25 cellular contexts compared by ENCODE assay signal in genomic region chr3:192935441-192935840, GRCh38. TPM values are rescaled to one million over a fixed set of nuclear protein-coding genes. Genes with fewer than 3 reads are reported as not detected.
DNase-seq lines count a peak whose midpoint lies in the region; ATAC-seq, FAIRE-seq and TF ChIP-seq lines count a peak whose summit lies in the region.
"Had no signal": no experiment of that assay in that cellular context is flagged by ENCODE, and none has a peak within 500 bp of the region (broad histone marks: within the 10 kb centered on the region; RNA-seq: fewer than 3 reads in every experiment).

No MANE protein-coding gene starts in this region.

- H4K20me1 ChIP-seq in GM23248 (ENCODE audit: insufficient read depth) (no peaks in the 10 kb centered on the region), Loucy (ENCODE audit: insufficient read depth, low read length, poor library complexity, severe bottlenecking) (no peaks in the 10 kb centered on the region), GM12878 (ENCODE audit: control insufficient read depth, insufficient read depth) (no peaks in the 10 kb centered on the region), osteoblast (ENCODE audit: insufficient read depth, low read length) (no peaks in the 10 kb centered on the region), PC-3 (ENCODE audit: low read length) (no peaks in the 10 kb centered on the region)

- H3K36me3 ChIP-seq in GM23248 (ENCODE audit: low read depth), result no peaks in the 10 kb centered on the region
- H3K36me3 ChIP-seq in Loucy (ENCODE audit: insufficient read depth, low read length), result no peaks in the 10 kb centered on the region
- no peaks in the 10 kb centered on the region for H3K36me3 ChIP-seq in GM12878 (ENCODE audit: control insufficient read depth in 2 of 2, insufficient read depth in 2 of 2, low read length in 1 of 2)
- H3K36me3 ChIP-seq in osteoblast (ENCODE audit: insufficient read depth, low read length), result no peaks in the 10 kb centered on the region
- no peaks in the 10 kb centered on the region for H3K36me3 ChIP-seq in PC-3 (ENCODE audit: low read depth, low read length)
- H3K36me3 ChIP-seq in body of pancreas (replicated peaks in 1 of 2; ENCODE audit: insufficient read depth in 1 of 2, low read depth in 2 of 2), result no peaks in the 10 kb centered on the region
- H3K36me3 ChIP-seq: heart right ventricle, Peyer's patch, sigmoid colon, stomach, tibial artery, WERI-Rb-1 had no signal

- no peak for TF ChIP-seq EP300 in GM12878 (IDR thresholded peaks at IDR 0.05; ENCODE audit: borderline replicate concordance in 1 of 2, control insufficient read depth in 1 of 2, low read depth in 2 of 2, low read length in 2 of 2)

- TF ChIP-seq POLR2A in GM12878 (IDR thresholded peaks at IDR 0.05; ENCODE audit: low read depth, low read length) (no peak), body of pancreas (IDR thresholded peaks at IDR 0.05) (no peak)

- POLR2A ChIA-PET in GM12878 (lab: Charles Lee), result no interaction called here
- POLR2A ChIA-PET in PC-3 (lab: Charles Lee; ENCODE audit: unreplicated experiment), result no interaction called here

- H3K4me1 ChIP-seq in GM23248 (ENCODE audit: insufficient read depth), result peaks cover 5% of the 10 kb centered on the region
- H3K4me1 ChIP-seq in Loucy (ENCODE audit: insufficient read depth, low read length, poor library complexity, severe bottlenecking), result no peaks in the 10 kb centered on the region
- no peaks in the 10 kb centered on the region for H3K4me1 ChIP-seq in GM12878 (ENCODE audit: control insufficient read depth, insufficient read depth, low read length)
- H3K4me1 ChIP-seq in osteoblast (ENCODE audit: insufficient read depth, low read length), result peaks cover 6% of the 10 kb centered on the region
- peaks cover 15% of the 10 kb centered on the region for H3K4me1 ChIP-seq in PC-3 (ENCODE audit: insufficient read depth, low read length)
- H3K4me1 ChIP-seq in body of pancreas, result no peaks in the 10 kb centered on the region
- H3K4me1 ChIP-seq: Peyer's patch, sigmoid colon, stomach, tibial artery had no signal

- H3K27me3 ChIP-seq in GM23248 (replicated peaks; ENCODE audit: insufficient read depth) (no peaks in the 10 kb centered on the region), Loucy (ENCODE audit: insufficient read depth, low read length, poor library complexity, severe bottlenecking) (no peaks in the 10 kb centered on the region), GM12878 (replicated peaks in 1 of 2; ENCODE audit: control insufficient read depth in 2 of 2, insufficient read depth in 2 of 2, low read length in 1 of 2) (no peaks in the 10 kb centered on the region), osteoblast (ENCODE audit: insufficient read depth, low read length) (no peaks in the 10 kb centered on the region), PC-3 (ENCODE audit: low read length) (no peaks in the 10 kb centered on the region), body of pancreas (no peaks in the 10 kb centered on the region)
- H3K27me3 ChIP-seq: heart right ventricle, Peyer's patch, sigmoid colon, stomach, tibial artery had no signal

- H3K79me2 ChIP-seq in GM23248 (ENCODE audit: insufficient read depth), result no peaks in the 10 kb centered on the region
- H3K79me2 ChIP-seq in Loucy (ENCODE audit: insufficient read depth, low read length), result no peaks in the 10 kb centered on the region
- H3K79me2 ChIP-seq in GM12878 (ENCODE audit: control insufficient read depth, insufficient read depth, low read length), result no peaks in the 10 kb centered on the region
- no peaks in the 10 kb centered on the region for H3K79me2 ChIP-seq in osteoblast (ENCODE audit: insufficient read depth, low read length)
- H3K79me2 ChIP-seq in PC-3 (ENCODE audit: low read length), result no peaks in the 10 kb centered on the region

- H3K27ac ChIP-seq in GM23248, result no peak overlapping the region
- no peak overlapping the region for H3K27ac ChIP-seq in GM12878 (ENCODE audit: control insufficient read depth, insufficient read depth)
- H3K27ac ChIP-seq in osteoblast (ENCODE audit: low read depth, low read length), result no peak overlapping the region
- no peak overlapping the region for H3K27ac ChIP-seq in PC-3 (ENCODE audit: low read length)
- no peak overlapping the region for H3K27ac ChIP-seq in body of pancreas
- H3K27ac ChIP-seq: epithelial cell of prostate, heart right ventricle, Peyer's patch, sigmoid colon, stomach, tibial artery, WERI-Rb-1 had no signal

- H3K4me2 ChIP-seq in GM23248 (ENCODE audit: unreplicated experiment) (no peak overlapping the region), Loucy (ENCODE audit: low read depth, low read length, poor library complexity, severe bottlenecking) (no peak overlapping the region), GM12878 (ENCODE audit: control insufficient read depth, insufficient read depth) (no peak overlapping the region), osteoblast (ENCODE audit: insufficient read depth, low read length) (no peak overlapping the region), PC-3 (ENCODE audit: low read length) (no peak overlapping the region)

- H3K4me3 ChIP-seq in GM23248, result no peak overlapping the region
- H3K4me3 ChIP-seq in Loucy (ENCODE audit: low read length, poor library complexity, severe bottlenecking), result no peak overlapping the region
- H3K4me3 ChIP-seq in GM12878, result no peak overlapping the region
- no peak overlapping the region for H3K4me3 ChIP-seq in osteoblast (ENCODE audit: insufficient read depth, low read length)
- H3K4me3 ChIP-seq in PC-3 (ENCODE audit: low read length), result no peak overlapping the region
- no peak overlapping the region for H3K4me3 ChIP-seq in body of pancreas
- H3K4me3 ChIP-seq: heart right ventricle, Peyer's patch, sigmoid colon, stomach, tibial artery had no signal

- RAD21 ChIA-PET in GM12878 (lab: Charles Lee; ENCODE audit: unreplicated experiment), result interaction anchor here (0.6 to 2.2 kb wide), 2 partner anchors 20 to 118 kb away, joined by 3 to 5 read pairs; no protein-coding TSS in a partner anchor

- no peak overlapping the region for H3K9ac ChIP-seq in GM23248
- H3K9ac ChIP-seq in Loucy (ENCODE audit: low read depth, low read length, poor library complexity, severe bottlenecking), result no peak overlapping the region
- no peak overlapping the region for H3K9ac ChIP-seq in GM12878 (ENCODE audit: control insufficient read depth, insufficient read depth, low read length)
- no peak overlapping the region for H3K9ac ChIP-seq in PC-3 (ENCODE audit: low read length)

- in situ Hi-C loops in GM23248 (cut with MboI) (no loop called here), GM12878 (cut with MboI) (no loop called here)

- intact Hi-C loops in GM12878 (cut with micrococcal nuclease; ENCODE audit: unreplicated experiment) (loop anchor here (5.0 kb wide), 1 partner anchor 107 kb away; no protein-coding TSS in a partner anchor), PC-3 (cut with micrococcal nuclease) (no loop called here), body of pancreas (cut with DNase I) (no loop called here)

- ATAC-seq in GM12878, result peak; percentile 23
- no peak; the same call in 1 of the 2 replicates for ATAC-seq in PC-3
- no peak for ATAC-seq in body of pancreas
- ATAC-seq: activated T-helper 17 cell treated with anti-CD3 and anti-CD28 coated beads, Interleukin-2, amount 50 U/mL, for 72 hours; heart right ventricle; HepG2; left cardiac atrium had no signal

- peak; percentile 26 for DNase-seq in GM23248
- DNase-seq in GM12878 (ENCODE audit: low read depth, low spot score), result no peak
- DNase-seq in osteoblast (ENCODE audit: insufficient read length, low spot score, missing footprints), result peak; percentile 61
- DNase-seq in PC-3, result no peak
- DNase-seq in NCI-H524 (lab: John Stamatoyannopoulos, UW), result no peak
- no peak for DNase-seq in body of pancreas
- DNase-seq: CD4-positive, alpha-beta T cell; DMS 273 treated with DMSO at 0.1 percent for 48 hours; H7; heart right ventricle; left cardiac atrium; NCI-H2081 treated with DMSO at 0.1 percent for 48 hours; NCI-H446 treated with DMSO at 0.1 percent for 48 hours; Peyer's patch; sigmoid colon; stimulated activated CD4-positive, alpha-beta T cell treated with anti-CD3 and anti-CD28 coated beads, Interleukin-15, amount 100 ng/mL, for 24 hours; stomach; tibial artery; WERI-Rb-1 had no signal

- BruUV-seq in GM12878 (replicated peaks; lab: Mats Ljungman, UMichigan) (no TSS peak), PC-3 (replicated peaks; lab: Mats Ljungman, UMichigan) (no TSS peak)

- WGBS in GM23248 (ENCODE audit: low coverage in 1 of 2, low lambda C conversion rate in 2 of 2, missing lambda C conversion rate in 2 of 2), 2 experiments, result 96 to 100% methylated on average over 1 of the region's 1 CpG
- WGBS in GM12878 (ENCODE audit: insufficient coverage, insufficient replicate concordance, low lambda C conversion rate, missing lambda C conversion rate), result 100% methylated on average over 1 of the region's 1 CpG
- WGBS in body of pancreas, 2 donors, result 100% methylated on average over 1 of the region's 1 CpG

- CTCF ChIA-PET in GM12878 (lab: Yijun Ruan, JAX) (no interaction called here), PC-3 (lab: Charles Lee) (no interaction called here)

- no peaks in the 10 kb centered on the region for H3K9me2 ChIP-seq in GM23248 (ENCODE audit: insufficient read depth)
- no peaks in the 10 kb centered on the region for H3K9me2 ChIP-seq in Loucy (replicated peaks; ENCODE audit: low read depth, low read length)
- no peaks in the 10 kb centered on the region for H3K9me2 ChIP-seq in PC-3 (replicated peaks; ENCODE audit: low read length)

- TF ChIP-seq CTCF in Loucy (conservative IDR thresholded peaks at IDR 0.05; ENCODE audit: low read length) (no peak), GM12878 (IDR thresholded peaks at IDR 0.05 in 2 of 3, conservative IDR thresholded peaks at IDR 0.05 in 1 of 3; ENCODE audit: control insufficient read depth in 2 of 3, extremely low read depth in 1 of 3, insufficient read depth in 1 of 3, low read depth in 3 of 3, low read length in 3 of 3) (no peak), osteoblast (IDR thresholded peaks at IDR 0.05; ENCODE audit: extremely low read depth, low read depth, low read length) (no peak), PC-3 (conservative IDR thresholded peaks at IDR 0.05; ENCODE audit: low read depth, low read length) (no peak), body of pancreas (IDR thresholded peaks at IDR 0.05) (no peak)

- H3F3A ChIP-seq in GM23248 (ENCODE audit: insufficient read depth), result no peaks in the 10 kb centered on the region
- no peaks in the 10 kb centered on the region for H3F3A ChIP-seq in Loucy (ENCODE audit: low read depth)
- no peaks in the 10 kb centered on the region for H3F3A ChIP-seq in PC-3 (ENCODE audit: low read length, unreplicated experiment)

- SMC1A ChIA-PET in GM12878 (lab: Charles Lee; ENCODE audit: uncharacterized antibody, unreplicated experiment), result interaction anchor here (1.3 to 1.9 kb wide), 2 partner anchors 12 to 103 kb away, joined by 4 to 7 read pairs; no protein-coding TSS in a partner anchor

- H3K9me3 ChIP-seq in GM23248 (ENCODE audit: low read depth) (no peaks in the 10 kb centered on the region), Loucy (ENCODE audit: insufficient read depth, low read depth, low read length) (no peaks in the 10 kb centered on the region), GM12878 (replicated peaks; ENCODE audit: control insufficient read depth, insufficient read depth, low read length) (no peaks in the 10 kb centered on the region), osteoblast (ENCODE audit: low read depth, low read length) (no peaks in the 10 kb centered on the region), PC-3 (ENCODE audit: low read length) (no peaks in the 10 kb centered on the region), body of pancreas (no peaks in the 10 kb centered on the region)
- H3K9me3 ChIP-seq: heart right ventricle, Peyer's patch, sigmoid colon, stomach, tibial artery had no signal

- no peak for TF ChIP-seq RAD21 in GM12878 (IDR thresholded peaks at IDR 0.05; ENCODE audit: insufficient read depth, low read depth, low read length)

- H2AFZ ChIP-seq in GM23248 (no peak overlapping the region), Loucy (ENCODE audit: low read length) (peak overlapping the region; percentile 47; the same call in 1 of the 2 replicates), GM12878 (ENCODE audit: control insufficient read depth, low read depth, low read length) (no peak overlapping the region), osteoblast (ENCODE audit: low read length) (no peak overlapping the region), PC-3 (ENCODE audit: low read length) (no peak overlapping the region)

- no peak for FAIRE-seq in GM12878 (lab: Jason Lieb, UNC)
- FAIRE-seq: G401.6, GM18507, HepG2 had no signal

RNA-seq across cellular contexts. Expression of gene MB21D2, which starts 17.8 kb away (rescaled TPM):
- 24.2 and 26.4 TPM in 2 replicates for total RNA-seq in GM23248 (2014; rRNA removed; shearing (Covaris generic))
- polyA plus RNA-seq in GM23248 (2016; fragmentation: Nextera tagmentation; extraction: Ambion mirVana) (10.5 and 10.9 TPM in 2 replicates), GM12878 (2011; rRNA removed) (11.0 and 11.6 TPM in 2 replicates), GM12878 (2014; fragmentation: Illumina TruSeq; extraction: Trizol) (12.1 and 12.7 TPM in 2 replicates), GM12878 (2014; fragmentation: Nextera tagmentation; extraction: Ambion mirVana) (10 to 100 TPM in 1 of 2 experiments, 1 to 10 TPM in 1; 7.9 to 21.2 TPM), GM12878 (2014; rRNA removed) (8.7 and 9.0 TPM in 2 replicates), GM12878 (2016; fragmentation: Nextera tagmentation; extraction: Ambion mirVana) (10 to 100 TPM; 15.4 to 15.9 TPM)
- total RNA-seq in GM12878 (2013; cell fraction: nucleolus; rRNA removed), result 21.2 and 21.5 TPM in 2 replicates
- total RNA-seq in GM12878 (2014; rRNA removed) (19.6 and 21.5 TPM in 2 replicates), GM12878 (2014; rRNA removed; fragmentation: Illumina TruSeq; extraction: Trizol) (15.3 and 16.0 TPM in 2 replicates), GM12878 (2021) (16.1 and 16.6 TPM in 2 replicates), osteoblast (4.7 and 6.5 TPM in 2 replicates), PC-3 (2014; rRNA removed) (22.5 and 26.0 TPM in 2 replicates), body of pancreas (1 to 10 TPM in 1 of 2 donors, under 1 TPM in 1; 0.66 to 1.8 TPM)
- 5.7 TPM for polyA plus RNA-seq in GM12878 (2011; ENCODE audit: low read depth)
- 8.3 and 9.8 TPM in 2 replicates for polyA plus RNA-seq in GM12878 (2011; cell fraction: cytosol; rRNA removed)
- 6.7 and 6.8 TPM in 2 replicates for polyA plus RNA-seq in GM12878 (2011; cell fraction: nucleus; rRNA removed)
- 7.1 and 8.3 TPM in 2 replicates for polyA plus RNA-seq in GM12878 (2012)
- 19.7 and 20.8 TPM in 2 replicates for polyA minus RNA-seq in GM12878 (2011; rRNA and poly(A)+ RNA removed)
- polyA minus RNA-seq in GM12878 (2011; cell fraction: cytosol; rRNA and poly(A)+ RNA removed), result 4.5 and 6.0 TPM in 2 replicates
- 7.9 and 11.9 TPM in 2 replicates for polyA minus RNA-seq in GM12878 (2011; cell fraction: nucleus; rRNA and poly(A)+ RNA removed)

Comparison
In these comparisons a context has a peak if more than half of its experiments do, and no peak if none do; other contexts are left out.
1. DNase-seq: peak in GM23248 (single experiment) and osteoblast (single experiment); none in GM12878 (single experiment), PC-3 (single experiment), NCI-H524 (0 of 2) and body of pancreas (0 of 4).